1 cellular context compared by ENCODE assay signal in genomic region chr18:77054288-77054605, GRCh38.
TF ChIP-seq lines count a peak whose summit lies in the region.

No MANE protein-coding gene starts in this region.

TF ChIP-seq in GM23338, 12 proteins besides CTCF, POLR2A, EP300 and RAD21 (continued from another document):
- no peak for TF ChIP-seq ZNF462 (CRISPR knock-in tag; IDR thresholded peaks at IDR 0.05)
- no peak for TF ChIP-seq NANOG (IDR thresholded peaks at IDR 0.05; ENCODE audit: borderline replicate concordance)
- TF ChIP-seq POLR2AphosphoS5 (IDR thresholded peaks at IDR 0.05; ENCODE audit: low read depth), result no peak
TF ChIP-seq in GM23338: peak in this region for 0.
